In the genomic region with DNA sequence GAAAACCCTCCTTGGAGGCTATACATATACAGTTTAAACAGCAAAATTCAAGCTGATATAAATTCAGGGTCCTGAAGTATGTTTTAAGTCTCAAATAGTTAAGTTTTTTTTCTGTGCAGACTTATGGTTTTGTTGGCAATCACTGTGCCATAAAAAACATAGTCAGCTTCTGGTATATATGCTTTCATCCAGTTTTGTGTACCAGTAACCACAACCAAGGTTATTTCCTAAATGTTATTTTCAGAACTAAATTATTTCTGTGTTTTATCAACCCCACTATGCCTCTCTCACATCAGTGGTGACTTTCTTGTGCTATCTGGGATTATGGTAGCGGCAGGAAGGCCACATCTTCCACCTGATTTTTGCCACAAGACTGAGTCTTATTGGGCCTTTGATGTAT, we compare ENCODE assay signal across 35 cellular contexts.
"Had no signal": no experiment of that assay in that cellular context is flagged by ENCODE, and none has a peak within 500 bp of the region (broad histone marks: within the 10 kb centered on the region; RNA-seq: fewer than 3 reads in every experiment).

No MANE protein-coding gene starts in this region.

- H3K4me3 ChIP-seq: MG63 had no signal

- H3K36me3 ChIP-seq: MG63 had no signal

- H3K27me3 ChIP-seq: MG63 had no signal

- H3K9me3 ChIP-seq: MG63 had no signal

- DNase-seq: Kasumi-1, MG63, MM.1S, MV-4-11, NCI-H1048, NCI-H1092, NCI-H1092 treated with DMSO at 0.1 percent for 48 hours, NCI-H1105, NCI-H1105 treated with DMSO at 0.1 percent for 48 hours, NCI-H1417, NCI-H1417 treated with DMSO at 0.1 percent for 48 hours, NCI-H1436, NCI-H1436 treated with DMSO at 0.1 percent for 48 hours, NCI-H146, NCI-H1694, NCI-H1694 treated with DMSO at 0.1 percent for 48 hours, NCI-H187, NCI-H187 treated with DMSO at 0.1 percent for 48 hours, NCI-H1930, NCI-H2029, NCI-H2029 treated with DMSO at 0.1 percent for 48 hours, NCI-H2081, NCI-H2081 treated with DMSO at 0.1 percent for 48 hours, NCI-H2107, NCI-H2171, NCI-H2171 treated with DMSO at 0.1 percent for 48 hours, NCI-H2227 treated with DMSO at 0.1 percent for 48 hours, NCI-H226, NCI-H345, NCI-H446, NCI-H446 treated with DMSO at 0.1 percent for 48 hours, NCI-H510A, NCI-H510A treated with DMSO at 0.1 percent for 48 hours, NCI-H524, NCI-H524 treated with DMSO at 0.1 percent for 48 hours had no signal
